1 cellular context compared by ENCODE assay signal in the genomic region with DNA sequence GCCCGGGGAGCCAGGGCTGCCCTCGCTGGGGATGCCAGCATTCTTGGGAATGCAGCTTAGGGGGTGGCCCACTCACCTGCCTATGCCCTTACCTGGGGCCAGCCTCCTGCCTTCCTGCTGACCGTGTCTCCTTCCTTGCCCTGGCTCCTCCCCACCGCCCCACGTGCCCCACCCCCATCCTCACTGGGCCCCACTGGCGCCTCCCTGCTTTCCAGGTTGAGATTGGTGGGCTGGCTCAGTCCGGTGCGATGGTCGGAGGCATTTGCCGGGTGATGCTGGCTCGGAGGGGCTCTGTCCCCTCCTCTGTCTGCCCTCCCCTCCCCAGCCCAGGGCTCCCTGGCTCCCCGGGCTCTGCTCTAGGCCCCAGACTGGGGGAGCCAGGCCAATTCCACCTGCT.
TF ChIP-seq lines count a peak whose summit lies in the region.

No MANE protein-coding gene starts in this region.

TF ChIP-seq in SK-N-SH, 30 proteins besides CTCF, POLR2A, EP300 and RAD21:
- TF ChIP-seq YY1 (IDR thresholded peaks at IDR 0.05; ENCODE audit: low read depth) = no peak
- TF ChIP-seq, protein P1, sequence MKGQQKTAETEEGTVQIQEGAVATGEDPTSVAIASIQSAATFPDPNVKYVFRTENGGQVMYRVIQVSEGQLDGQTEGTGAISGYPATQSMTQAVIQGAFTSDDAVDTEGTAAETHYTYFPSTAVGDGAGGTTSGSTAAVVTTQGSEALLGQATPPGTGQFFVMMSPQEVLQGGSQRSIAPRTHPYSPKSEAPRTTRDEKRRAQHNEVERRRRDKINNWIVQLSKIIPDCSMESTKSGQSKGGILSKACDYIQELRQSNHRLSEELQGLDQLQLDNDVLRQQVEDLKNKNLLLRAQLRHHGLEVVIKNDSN (IDR thresholded peaks at IDR 0.05; ENCODE audit: borderline replicate concordance, low read depth) = no peak
- TF ChIP-seq, protein P2, sequence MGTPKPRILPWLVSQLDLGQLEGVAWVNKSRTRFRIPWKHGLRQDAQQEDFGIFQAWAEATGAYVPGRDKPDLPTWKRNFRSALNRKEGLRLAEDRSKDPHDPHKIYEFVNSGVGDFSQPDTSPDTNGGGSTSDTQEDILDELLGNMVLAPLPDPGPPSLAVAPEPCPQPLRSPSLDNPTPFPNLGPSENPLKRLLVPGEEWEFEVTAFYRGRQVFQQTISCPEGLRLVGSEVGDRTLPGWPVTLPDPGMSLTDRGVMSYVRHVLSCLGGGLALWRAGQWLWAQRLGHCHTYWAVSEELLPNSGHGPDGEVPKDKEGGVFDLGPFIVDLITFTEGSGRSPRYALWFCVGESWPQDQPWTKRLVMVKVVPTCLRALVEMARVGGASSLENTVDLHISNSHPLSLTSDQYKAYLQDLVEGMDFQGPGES (IDR thresholded peaks at IDR 0.05; ENCODE audit: low read depth, low read length) = no peak
- no peak for TF ChIP-seq MEF2A (IDR thresholded peaks at IDR 0.05; ENCODE audit: borderline replicate concordance, low read depth)
- TF ChIP-seq TEAD4 (IDR thresholded peaks at IDR 0.05; ENCODE audit: borderline replicate concordance, insufficient read depth) = no peak
- no peak for TF ChIP-seq FOSL2 (IDR thresholded peaks at IDR 0.05; ENCODE audit: borderline replicate concordance, low read depth)
- no peak for TF ChIP-seq NFIC (IDR thresholded peaks at IDR 0.05; ENCODE audit: borderline replicate concordance)
- no peak for TF ChIP-seq SIN3A (IDR thresholded peaks at IDR 0.05; ENCODE audit: borderline replicate concordance, low read depth, low read length)
- no peak for TF ChIP-seq REST (IDR thresholded peaks at IDR 0.05; ENCODE audit: low read depth, low read length)
- no peak for TF ChIP-seq RFX5 (IDR thresholded peaks at IDR 0.05; ENCODE audit: low read length)
- TF ChIP-seq NRF1 (IDR thresholded peaks at IDR 0.05; ENCODE audit: low read depth, low read length) = no peak
- no peak for TF ChIP-seq EZH2phosphoT487 (IDR thresholded peaks at IDR 0.05; ENCODE audit: borderline replicate concordance, low read depth)
- no peak for TF ChIP-seq MXI1 (IDR thresholded peaks at IDR 0.05; ENCODE audit: low read depth, low read length)
- no peak for TF ChIP-seq SMC3 (IDR thresholded peaks at IDR 0.05; ENCODE audit: low read depth, low read length)
- TF ChIP-seq ZBTB33 (IDR thresholded peaks at IDR 0.05; ENCODE audit: borderline replicate concordance, low read depth) = no peak
- TF ChIP-seq MAX (IDR thresholded peaks at IDR 0.05; ENCODE audit: low read depth) = no peak
- no peak for TF ChIP-seq RCOR1 (IDR thresholded peaks at IDR 0.05; ENCODE audit: low read length)
- no peak for TF ChIP-seq TAF1 (IDR thresholded peaks at IDR 0.05; ENCODE audit: borderline replicate concordance, low read depth, low read length)
